15 cellular contexts compared by ENCODE assay signal in genomic region chr6:98272061-98272460, GRCh38.
"Had no signal": no experiment of that assay in that cellular context is flagged by ENCODE, and none has a peak within 500 bp of the region (broad histone marks: within the 10 kb centered on the region; RNA-seq: fewer than 3 reads in every experiment).

No MANE protein-coding gene starts in this region.

- H3K27ac Mint-ChIP-seq: immature natural killer cell, memory B cell, mesothelial cell of epicardium, natural killer cell, neural progenitor cell had no signal

- H3K4me3 Mint-ChIP-seq: immature natural killer cell, memory B cell, mesothelial cell of epicardium, natural killer cell, neural progenitor cell had no signal

- ATAC-seq: gastrocnemius medialis, left lung, natural killer cell, pancreas had no signal

- H3K9me3 Mint-ChIP-seq: mesothelial cell of epicardium, neural progenitor cell had no signal

- H3K27me3 Mint-ChIP-seq: memory B cell had no signal

- DNase-seq: effector memory CD4-positive, alpha-beta T cell; gastrocnemius medialis; immature natural killer cell; natural killer cell; occipital lobe; pancreas; sigmoid colon; stimulated activated CD4-positive, alpha-beta T cell treated with anti-CD3 and anti-CD28 coated beads, Interleukin-2, amount 100 ng/mL, for 24 hours; stimulated activated naive CD4-positive, alpha-beta T cell; stomach; trophoblast cell had no signal

- H3K36me3 Mint-ChIP-seq: immature natural killer cell, memory B cell, mesothelial cell of epicardium, natural killer cell, neural progenitor cell had no signal

- H3K4me1 Mint-ChIP-seq: immature natural killer cell, memory B cell, mesothelial cell of epicardium, natural killer cell had no signal
